8 cellular contexts compared by ENCODE assay signal in genomic region chr18:32308493-32309120, GRCh38.
A peak's percentile ranks its signal among the peaks of the same experiment; 100 is the strongest.
DNase-seq lines count a peak whose midpoint lies in the region; ATAC-seq, FAIRE-seq and TF ChIP-seq lines count a peak whose summit lies in the region.
"Had no signal": no experiment of that assay in that cellular context is flagged by ENCODE, and none has a peak within 500 bp of the region (broad histone marks: within the 10 kb centered on the region; RNA-seq: fewer than 3 reads in every experiment).

No MANE protein-coding gene starts in this region.

- no peak for TF ChIP-seq CTCF in brain microvascular endothelial cell (IDR thresholded peaks at IDR 0.05; ENCODE audit: low read depth, low read length, missing control alignments)

- H3K27ac ChIP-seq in brain microvascular endothelial cell, result peak overlapping the region; percentile 61
- no peak overlapping the region for H3K27ac ChIP-seq in effector memory CD4-positive, alpha-beta T cell (ENCODE audit: insufficient read depth, low read length, poor library complexity, severe bottlenecking)

- H3K36me3 ChIP-seq in brain microvascular endothelial cell (replicated peaks), result no peaks in the 10 kb centered on the region
- H3K36me3 ChIP-seq in effector memory CD4-positive, alpha-beta T cell (ENCODE audit: control insufficient read depth, insufficient read depth, low read length), result no peaks in the 10 kb centered on the region

- H3K9me3 ChIP-seq in effector memory CD4-positive, alpha-beta T cell (ENCODE audit: control insufficient read depth, low read length), result no peaks in the 10 kb centered on the region

- FAIRE-seq in urothelium cell line (lab: Jason Lieb, UNC), result no peak

- DNase-seq in HT1080 (ENCODE audit: low read depth) (peak; percentile 77), brain microvascular endothelial cell (peak; percentile 92), iris pigment epithelial cell (ENCODE audit: low read depth) (peak; percentile 95), urothelium cell line (ENCODE audit: low spot score) (peak; percentile 67), retina (no peak)
- no peak for DNase-seq in effector memory CD4-positive, alpha-beta T cell
- DNase-seq: amygdala had no signal

- in situ Hi-C loops in brain microvascular endothelial cell (cut with HindIII; ENCODE audit: low pct_ligation_motif_present, low sequenced_read_pairs), result no loop called here

- no peak for ATAC-seq in GM21825 (IDR thresholded peaks at IDR 0.05; ENCODE audit: unreplicated experiment)

- no peak overlapping the region for H3K4me3 ChIP-seq in brain microvascular endothelial cell (ENCODE audit: low read depth, low read length)
- H3K4me3 ChIP-seq in effector memory CD4-positive, alpha-beta T cell (ENCODE audit: insufficient read depth, low read depth, low read length, poor library complexity, severe bottlenecking), result no peak overlapping the region

- H3K27me3 ChIP-seq in brain microvascular endothelial cell (replicated peaks), result no peaks in the 10 kb centered on the region
- H3K27me3 ChIP-seq in effector memory CD4-positive, alpha-beta T cell (replicated peaks; ENCODE audit: control insufficient read depth, insufficient read depth, low read length, poor library complexity, severe bottlenecking), result no peaks in the 10 kb centered on the region

- no peaks in the 10 kb centered on the region for H3K4me1 ChIP-seq in effector memory CD4-positive, alpha-beta T cell (ENCODE audit: control insufficient read depth, insufficient read depth, low read length, poor library complexity, severe bottlenecking)

Comparison
In these comparisons a context has a peak if more than half of its experiments do, and no peak if none do; other contexts are left out.
1. DNase-seq: peak in HT1080 (single experiment), brain microvascular endothelial cell (single experiment), iris pigment epithelial cell (single experiment) and urothelium cell line (single experiment); none in retina (single experiment) and effector memory CD4-positive, alpha-beta T cell (0 of 3).